Comparison of ENCODE assay signal across 11 cellular contexts in genomic region chr17:5422505-5422904, GRCh38. TPM values are rescaled to one million over a fixed set of nuclear protein-coding genes. Genes with fewer than 3 reads are reported as not detected.
DNase-seq lines count a peak whose midpoint lies in the region; ATAC-seq and TF ChIP-seq lines count a peak whose summit lies in the region.
"Had no signal": no experiment of that assay in that cellular context is flagged by ENCODE, and none has a peak within 500 bp of the region (broad histone marks: within the 10 kb centered on the region; RNA-seq: fewer than 3 reads in every experiment).

No MANE protein-coding gene starts in this region.

- ATAC-seq in activated CD4-positive, alpha-beta T cell treated with anti-CD3 and anti-CD28 coated beads for 36 hours: no peak
- peak; percentile 50 for ATAC-seq in esophagus mucosa
- ATAC-seq in HG03460 (IDR thresholded peaks at IDR 0.05; ENCODE audit: unreplicated experiment): no peak
- no peak for ATAC-seq in natural killer cell

- H3K4me3 ChIP-seq in skeletal muscle satellite cell (ENCODE audit: low read length): peak overlapping the region; percentile 0

- peaks cover 30% of the 10 kb centered on the region for H3K4me1 Mint-ChIP-seq in activated CD4-positive, alpha-beta T cell treated with anti-CD3 and anti-CD28 coated beads for 36 hours
- H3K4me1 Mint-ChIP-seq in natural killer cell: peaks cover 20 to 27% of the 10 kb centered on the region in 2 donors

- peaks cover 25% of the 10 kb centered on the region for H3K4me1 ChIP-seq in skeletal muscle satellite cell (ENCODE audit: control insufficient read depth, insufficient read depth, low read length)

- H3K36me3 Mint-ChIP-seq in activated CD4-positive, alpha-beta T cell treated with anti-CD3 and anti-CD28 coated beads for 36 hours (ENCODE audit: low read depth): peaks cover 50% of the 10 kb centered on the region
- H3K36me3 Mint-ChIP-seq in natural killer cell: peaks cover 2% of the 10 kb centered on the region

- no peaks in the 10 kb centered on the region for H3K9me3 ChIP-seq in skeletal muscle satellite cell (replicated peaks; ENCODE audit: low read length)

- DNase-seq in activated CD4-positive, alpha-beta T cell treated with anti-CD3 and anti-CD28 coated beads for 36 hours: no peak
- no peak for DNase-seq in activated CD4-positive, alpha-beta T cell treated with anti-CD3 and anti-CD28 coated beads for 1 hour
- peak; percentile 78 for DNase-seq in RWPE1 (ENCODE audit: low spot score)
- no peak for DNase-seq in natural killer cell
- DNase-seq in stimulated activated CD4-positive, alpha-beta T cell treated with anti-CD3 and anti-CD28 coated beads, Interleukin-12 subunit alpha, Interleukin-12 subunit beta, amount 100 ng/mL, for 4 hours: no peak
- DNase-seq: 8988T; activated effector memory CD4-positive, alpha-beta T cell treated with anti-CD3 and anti-CD28 coated beads, Interleukin-2, amount 50 U/mL, for 16 hours; WERI-Rb-1 had no signal

- POLR2A ChIA-PET in activated CD4-positive, alpha-beta T cell treated with anti-CD3 and anti-CD28 coated beads for 36 hours (lab: Charles Lee): interaction anchor here (1.4 kb wide), 1 partner anchor 17 kb away, joined by 3 read pairs; the partner anchor contains the start of gene C1QBP
- POLR2A ChIA-PET in RWPE1 (lab: Yijun Ruan, JAX; ENCODE audit: low non-redundant PET): no interaction called here

- no peaks in the 10 kb centered on the region for H3K9me3 Mint-ChIP-seq in activated CD4-positive, alpha-beta T cell treated with anti-CD3 and anti-CD28 coated beads for 36 hours (ENCODE audit: low read depth)
- H3K9me3 Mint-ChIP-seq in natural killer cell: no peaks in the 10 kb centered on the region

- H3K27ac Mint-ChIP-seq in activated CD4-positive, alpha-beta T cell treated with anti-CD3 and anti-CD28 coated beads for 36 hours: peak overlapping the region; percentile 1
- no peak overlapping the region for H3K27ac Mint-ChIP-seq in natural killer cell

- peak overlapping the region; percentile 18 for H3K4me2 ChIP-seq in skeletal muscle satellite cell (ENCODE audit: low read length)

- peaks cover 27% of the 10 kb centered on the region for H3K36me3 ChIP-seq in skeletal muscle satellite cell (ENCODE audit: insufficient read depth, low read length)

- no peaks in the 10 kb centered on the region for H3K27me3 Mint-ChIP-seq in activated CD4-positive, alpha-beta T cell treated with anti-CD3 and anti-CD28 coated beads for 36 hours
- H3K27me3 Mint-ChIP-seq in natural killer cell (ENCODE audit: low read depth in 2 of 2): no peaks in the 10 kb centered on the region

- no peaks in the 10 kb centered on the region for H3K27me3 ChIP-seq in skeletal muscle satellite cell (ENCODE audit: control insufficient read depth, insufficient read depth, low read length)

- intact Hi-C loops in activated CD4-positive, alpha-beta T cell treated with anti-CD3 and anti-CD28 coated beads for 36 hours (cut with DNase I, micrococcal nuclease): loop anchor here in 1 of 2 experiments (5.0 kb wide), 1 partner anchor 140 kb away; the partner anchor contains the start of gene RABEP1
- intact Hi-C loops in natural killer cell (cut with micrococcal nuclease): no loop called here

- H3K9ac ChIP-seq in skeletal muscle satellite cell (ENCODE audit: low read depth, low read length): no peak overlapping the region

- no peak overlapping the region for H3K4me3 Mint-ChIP-seq in activated CD4-positive, alpha-beta T cell treated with anti-CD3 and anti-CD28 coated beads for 36 hours
- H3K4me3 Mint-ChIP-seq in natural killer cell: no peak overlapping the region

- CTCF ChIA-PET in activated CD4-positive, alpha-beta T cell treated with anti-CD3 and anti-CD28 coated beads for 36 hours (lab: Charles Lee): interaction anchor here (0.9 to 2.0 kb wide), 2 partner anchors 14 to 16 kb away, joined by 4 to 19 read pairs; partner anchors contain the start of gene C1QBP
- CTCF ChIA-PET in RWPE1 (lab: Yijun Ruan, JAX): interaction anchor here (0.9 kb wide), 1 partner anchor 16 kb away, joined by 8 read pairs; the partner anchor contains the start of gene C1QBP

- TF ChIP-seq CTCF in RWPE1 (conservative IDR thresholded peaks at IDR 0.05; ENCODE audit: low read depth) (no peak), natural killer cell (IDR thresholded peaks at IDR 0.05) (no peak)

- no peak overlapping the region for H3K27ac ChIP-seq in RWPE1
- H3K27ac ChIP-seq: WERI-Rb-1 had no signal

RNA-seq across cellular contexts. Expression of gene RPAIN, which starts 2.5 kb away (rescaled TPM):
- 10 to 100 TPM; 44.9 to 57.3 TPM for total RNA-seq in activated CD4-positive, alpha-beta T cell treated with anti-CD3 and anti-CD28 coated beads for 36 hours
- total RNA-seq in esophagus mucosa: 20.7 TPM
- 20.0 and 21.4 TPM in 2 replicates for total RNA-seq in skeletal muscle satellite cell (2012; rRNA removed)
- 10 to 100 TPM; 61.8 to 87.7 (median 74.4) TPM for total RNA-seq in natural killer cell

RNA-seq across cellular contexts. Expression of gene NUP88, which starts 3.0 kb away (rescaled TPM):
- 100 to 1,000 TPM; 135 to 199 TPM for total RNA-seq in activated CD4-positive, alpha-beta T cell treated with anti-CD3 and anti-CD28 coated beads for 36 hours
- 50.4 TPM for total RNA-seq in esophagus mucosa
- 74.0 and 109 TPM in 2 replicates for total RNA-seq in skeletal muscle satellite cell (2012; rRNA removed)
- 100 to 1,000 TPM; 112 to 136 (median 125) TPM for total RNA-seq in natural killer cell

RNA-seq across cellular contexts. Expression of gene C1QBP, which starts 16.4 kb away (rescaled TPM):
- 100 to 1,000 TPM; 432 to 457 TPM for total RNA-seq in activated CD4-positive, alpha-beta T cell treated with anti-CD3 and anti-CD28 coated beads for 36 hours
- total RNA-seq in esophagus mucosa (183 TPM), natural killer cell (10 to 100 TPM; 38.1 to 40.8 (median 40.0) TPM)
- total RNA-seq in skeletal muscle satellite cell (2012; rRNA removed): 379 and 387 TPM in 2 replicates

RNA-seq across cellular contexts. Expression of gene DHX33, which starts 46.3 kb away (rescaled TPM):
- total RNA-seq in activated CD4-positive, alpha-beta T cell treated with anti-CD3 and anti-CD28 coated beads for 36 hours: 10 to 100 TPM; 27.2 to 34.8 TPM
- 11.1 TPM for total RNA-seq in esophagus mucosa
- total RNA-seq in skeletal muscle satellite cell (2012; rRNA removed): 17.0 TPM in 2 replicates
- total RNA-seq in natural killer cell: 1 to 10 TPM; 5.5 to 8.8 (median 7.7) TPM
